Comparison of ENCODE assay signal across 8 cellular contexts in genomic region chr12:51392556-51393237, GRCh38. TPM values are rescaled to one million over a fixed set of nuclear protein-coding genes. Genes with fewer than 3 reads are reported as not detected.
A peak's percentile ranks its signal among the peaks of the same experiment; 100 is the strongest.
DNase-seq lines count a peak whose midpoint lies in the region; ATAC-seq, FAIRE-seq and TF ChIP-seq lines count a peak whose summit lies in the region.

No MANE protein-coding gene starts in this region.

- no peak overlapping the region for H3K4me3 ChIP-seq in RWPE2 (ENCODE audit: severe bottlenecking)

- intact Hi-C loops in Calu3 (cut with micrococcal nuclease; ENCODE audit: unreplicated experiment) = no loop called here

- H3K27me3 Mint-ChIP-seq in Calu3 (ENCODE audit: unreplicated experiment) (no peaks in the 10 kb centered on the region), progenitor cell of endocrine pancreas (peaks cover 71% of the 10 kb centered on the region)

- TF ChIP-seq CTCF in Calu3 (IDR thresholded peaks at IDR 0.05; ENCODE audit: unreplicated experiment) = no peak
- TF ChIP-seq CTCF in RWPE2 (IDR thresholded peaks at IDR 0.05; ENCODE audit: poor library complexity, severe bottlenecking) = no peak
- TF ChIP-seq CTCF in progenitor cell of endocrine pancreas (IDR thresholded peaks at IDR 0.05; ENCODE audit: unreplicated experiment) = no peak

- H3K36me3 Mint-ChIP-seq in Calu3 (ENCODE audit: insufficient read depth, unreplicated experiment) = peaks cover 32% of the 10 kb centered on the region
- no peaks in the 10 kb centered on the region for H3K36me3 Mint-ChIP-seq in progenitor cell of endocrine pancreas (ENCODE audit: insufficient read depth)

- H3K9me3 ChIP-seq in RWPE2 (ENCODE audit: severe bottlenecking) = no peaks in the 10 kb centered on the region

- H3K9me3 Mint-ChIP-seq in Calu3 (ENCODE audit: low read depth, unreplicated experiment) (no peaks in the 10 kb centered on the region), progenitor cell of endocrine pancreas (ENCODE audit: low read depth) (no peaks in the 10 kb centered on the region)

- no peaks in the 10 kb centered on the region for H3K27me3 ChIP-seq in RWPE2 (ENCODE audit: insufficient read depth, poor library complexity, severe bottlenecking)

- ATAC-seq in GM19395 (IDR thresholded peaks at IDR 0.05; ENCODE audit: unreplicated experiment) (peak; percentile 28), RWPE2 (ENCODE audit: low read depth) (no peak), HG02938 (IDR thresholded peaks at IDR 0.05; ENCODE audit: unreplicated experiment) (no peak), esophagus mucosa (no peak)

- H3K27ac Mint-ChIP-seq in Calu3 (ENCODE audit: unreplicated experiment) (peak overlapping the region; percentile 36), progenitor cell of endocrine pancreas (peak overlapping the region; percentile 89)

- H3K27ac ChIP-seq in RWPE2 (ENCODE audit: poor library complexity, severe bottlenecking) = peak overlapping the region; percentile 88

- peak overlapping the region; percentile 81 for H3K4me3 Mint-ChIP-seq in Calu3 (ENCODE audit: low read depth, unreplicated experiment)
- H3K4me3 Mint-ChIP-seq in progenitor cell of endocrine pancreas (ENCODE audit: low read depth) = peak overlapping the region; percentile 78

- peaks cover 41% of the 10 kb centered on the region for H3K4me1 ChIP-seq in RWPE2 (ENCODE audit: insufficient read depth, poor library complexity, severe bottlenecking)

- no peaks in the 10 kb centered on the region for H3K36me3 ChIP-seq in RWPE2 (ENCODE audit: low read depth)

- no peak for FAIRE-seq in HTR-8/SVneo (lab: Jason Lieb, UNC)

- peak; percentile 16 for DNase-seq in Calu3
- DNase-seq in RWPE2 (ENCODE audit: low spot score) = no peak
- DNase-seq in epidermal melanocyte (ENCODE audit: insufficient read length, low spot score) = peak; percentile 52
- DNase-seq in progenitor cell of endocrine pancreas (ENCODE audit: low spot score, unreplicated experiment) = no peak
- DNase-seq in HTR-8/SVneo (ENCODE audit: insufficient read length, low spot score) = no peak

- CTCF ChIA-PET in Calu3 (lab: Charles Lee) = interaction anchor here (0.7 kb wide), 2 partner anchors 142 to 362 kb away, joined by 4 read pairs; no protein-coding TSS in a partner anchor

- no TSS peak for BruUV-seq in Calu3 (replicated peaks; lab: Mats Ljungman, UMichigan)

- H3K4me1 Mint-ChIP-seq in Calu3 (ENCODE audit: low read depth, unreplicated experiment) (peaks cover 25% of the 10 kb centered on the region), progenitor cell of endocrine pancreas (ENCODE audit: low read depth) (peaks cover 4% of the 10 kb centered on the region)

RNA-seq across cellular contexts. Expression of gene GALNT6, which starts 1.5 kb away (rescaled TPM):
- 34.0 and 45.3 TPM in 2 replicates for total RNA-seq in Calu3 (2022)
- 3.7 and 4.7 TPM in 2 replicates for total RNA-seq in progenitor cell of endocrine pancreas
- 13.4 TPM for total RNA-seq in esophagus mucosa

RNA-seq across cellular contexts. Expression of gene SLC4A8, which starts 31.9 kb away (rescaled TPM):
- 0.76 and 1.1 TPM in 2 replicates for total RNA-seq in Calu3 (2022)
- 10.6 and 11.8 TPM in 2 replicates for total RNA-seq in progenitor cell of endocrine pancreas
- 0.20 TPM for total RNA-seq in esophagus mucosa

RNA-seq across cellular contexts. Expression of gene CELA1, which starts 46.2 kb away (rescaled TPM):
- not detected in 2 replicates for total RNA-seq in Calu3 (2022)
- not detected in 2 replicates for total RNA-seq in progenitor cell of endocrine pancreas
- total RNA-seq in esophagus mucosa = not detected

Comparison
In these comparisons a context has a peak if more than half of its experiments do, and no peak if none do; other contexts are left out.
1. DNase-seq: peak in Calu3 (single experiment) and epidermal melanocyte (single experiment); none in RWPE2 (single experiment), progenitor cell of endocrine pancreas (single experiment) and HTR-8/SVneo (single experiment).